Comparison of ENCODE assay signal across 15 cellular contexts in the genomic region with DNA sequence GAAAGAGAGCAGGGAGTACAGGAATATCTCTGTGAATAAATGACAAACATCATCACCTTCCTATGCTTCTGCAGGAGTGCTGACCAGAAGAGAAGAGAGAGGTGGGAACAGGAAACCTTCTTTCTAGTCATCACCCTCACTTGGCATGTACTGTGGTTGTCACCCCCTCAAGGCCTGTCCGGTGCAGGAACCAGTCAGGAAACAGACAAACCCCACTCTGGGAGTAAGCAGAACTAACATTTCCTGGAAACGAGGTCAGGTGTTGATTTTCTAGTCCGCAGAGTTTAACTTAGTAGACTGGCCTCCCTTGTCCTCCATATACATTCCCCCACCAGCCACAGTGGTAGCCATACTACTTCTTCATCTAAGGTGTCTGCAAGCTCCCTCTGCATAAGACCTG.
DNase-seq lines count a peak whose midpoint lies in the region; ATAC-seq lines count a peak whose summit lies in the region.
"Had no signal": no experiment of that assay in that cellular context is flagged by ENCODE, and none has a peak within 500 bp of the region (broad histone marks: within the 10 kb centered on the region; RNA-seq: fewer than 3 reads in every experiment).

No MANE protein-coding gene starts in this region.

- H3K4me3 Mint-ChIP-seq in activated naive CD8-positive, alpha-beta T cell treated with anti-CD3 and anti-CD28 coated beads, Interleukin-2, amount 10 ng/mL, durations not matched to agents 7 days and 5 days: peak overlapping the region; percentile 64
- no peak overlapping the region for H3K4me3 Mint-ChIP-seq in activated naive CD8-positive, alpha-beta T cell treated with anti-CD3 and anti-CD28 coated beads for 36 hours
- peak overlapping the region; percentile 76 to 84 (median 82) for H3K4me3 Mint-ChIP-seq in immature natural killer cell
- H3K4me3 Mint-ChIP-seq: CD4-positive, CD25-positive, alpha-beta regulatory T cell had no signal

- H3K27ac Mint-ChIP-seq in activated naive CD8-positive, alpha-beta T cell treated with anti-CD3 and anti-CD28 coated beads, Interleukin-2, amount 10 ng/mL, durations not matched to agents 7 days and 5 days: peak overlapping the region; percentile 73
- H3K27ac Mint-ChIP-seq in activated naive CD8-positive, alpha-beta T cell treated with anti-CD3 and anti-CD28 coated beads for 36 hours: no peak overlapping the region
- peak overlapping the region in 5 of 6 donors; percentile 83 to 93 (median 89) for H3K27ac Mint-ChIP-seq in immature natural killer cell
- H3K27ac Mint-ChIP-seq: CD4-positive, CD25-positive, alpha-beta regulatory T cell had no signal

- no peaks in the 10 kb centered on the region for H3K9me3 ChIP-seq in HAP-1
- H3K9me3 ChIP-seq: MG63 had no signal

- peaks cover 4% of the 10 kb centered on the region for H3K27me3 Mint-ChIP-seq in activated naive CD8-positive, alpha-beta T cell treated with anti-CD3 and anti-CD28 coated beads, Interleukin-2, amount 10 ng/mL, durations not matched to agents 7 days and 5 days
- H3K27me3 Mint-ChIP-seq in activated naive CD8-positive, alpha-beta T cell treated with anti-CD3 and anti-CD28 coated beads for 36 hours: no peaks in the 10 kb centered on the region
- peaks cover 0 to 5% (median 0%) of the 10 kb centered on the region in 3 donors for H3K27me3 Mint-ChIP-seq in immature natural killer cell (ENCODE audit: low read depth in 3 of 3)
- H3K27me3 Mint-ChIP-seq: CD4-positive, CD25-positive, alpha-beta regulatory T cell had no signal

- H3K9me3 Mint-ChIP-seq in activated naive CD8-positive, alpha-beta T cell treated with anti-CD3 and anti-CD28 coated beads, Interleukin-2, amount 10 ng/mL, durations not matched to agents 7 days and 5 days: peaks cover 2% of the 10 kb centered on the region
- H3K9me3 Mint-ChIP-seq in activated naive CD8-positive, alpha-beta T cell treated with anti-CD3 and anti-CD28 coated beads for 36 hours: no peaks in the 10 kb centered on the region
- no peaks in the 10 kb centered on the region for H3K9me3 Mint-ChIP-seq in immature natural killer cell
- H3K9me3 Mint-ChIP-seq: CD4-positive, CD25-positive, alpha-beta regulatory T cell had no signal

- in situ Hi-C loops in HAP-1 (cut with MboI; ENCODE audit: low sequenced_read_pairs): no loop called here

- H3K36me3 Mint-ChIP-seq in activated naive CD8-positive, alpha-beta T cell treated with anti-CD3 and anti-CD28 coated beads, Interleukin-2, amount 10 ng/mL, durations not matched to agents 7 days and 5 days: peaks cover 2% of the 10 kb centered on the region
- no peaks in the 10 kb centered on the region for H3K36me3 Mint-ChIP-seq in activated naive CD8-positive, alpha-beta T cell treated with anti-CD3 and anti-CD28 coated beads for 36 hours
- H3K36me3 Mint-ChIP-seq in immature natural killer cell: no peaks in the 10 kb centered on the region
- H3K36me3 Mint-ChIP-seq: CD4-positive, CD25-positive, alpha-beta regulatory T cell had no signal

- H3K4me3 ChIP-seq in HAP-1: no peak overlapping the region

- H3K4me1 ChIP-seq in HAP-1: no peaks in the 10 kb centered on the region

- peak; percentile 41 for DNase-seq in activated naive CD8-positive, alpha-beta T cell treated with anti-CD3 and anti-CD28 coated beads, Interleukin-2, amount 10 ng/mL, durations not matched to agents 7 days and 5 days
- no peak for DNase-seq in activated naive CD8-positive, alpha-beta T cell treated with anti-CD3 and anti-CD28 coated beads for 36 hours
- DNase-seq in UCSD-AML1 (lab: John Stamatoyannopoulos, UW; ENCODE audit: unreplicated experiment) (peak; percentile 67), immature natural killer cell (peak; percentile 69 to 76 (median 75)), HAP-1 (ENCODE audit: low spot score in 2 of 2) (no peak), inferior parietal cortex (ENCODE audit: extremely low spot score) (no peak), SW 1271 (lab: John Stamatoyannopoulos, UW) (no peak)
- DNase-seq: DMS53, H7, MG63, NCI-H1092, NCI-H510A, NCI-H774 had no signal

- no peaks in the 10 kb centered on the region for H3K36me3 ChIP-seq in HAP-1 (replicated peaks)
- H3K36me3 ChIP-seq: MG63 had no signal

- H3K4me1 Mint-ChIP-seq in activated naive CD8-positive, alpha-beta T cell treated with anti-CD3 and anti-CD28 coated beads, Interleukin-2, amount 10 ng/mL, durations not matched to agents 7 days and 5 days: peaks cover 38% of the 10 kb centered on the region
- no peaks in the 10 kb centered on the region for H3K4me1 Mint-ChIP-seq in activated naive CD8-positive, alpha-beta T cell treated with anti-CD3 and anti-CD28 coated beads for 36 hours
- H3K4me1 Mint-ChIP-seq in immature natural killer cell: peaks cover 0 to 64% of the 10 kb centered on the region in 2 donors
- H3K4me1 Mint-ChIP-seq: CD4-positive, CD25-positive, alpha-beta regulatory T cell had no signal

- peak; percentile 91 for ATAC-seq in activated naive CD8-positive, alpha-beta T cell treated with anti-CD3 and anti-CD28 coated beads, Interleukin-2, amount 10 ng/mL, durations not matched to agents 7 days and 5 days (ENCODE audit: low read depth)
- ATAC-seq: HepG2 had no signal

- H3K27me3 ChIP-seq in HAP-1 (ENCODE audit: low read depth): no peaks in the 10 kb centered on the region
- H3K27me3 ChIP-seq: MG63 had no signal

- POLR2A ChIA-PET in activated naive CD8-positive, alpha-beta T cell treated with anti-CD3 and anti-CD28 coated beads, Interleukin-2, amount 10 ng/mL, durations not matched to agents 7 days and 5 days (lab: Charles Lee): no interaction called here

Comparison
In these comparisons a context has a peak if more than half of its experiments do, and no peak if none do; other contexts are left out.
1. DNase-seq: peak in activated naive CD8-positive, alpha-beta T cell treated with anti-CD3 and anti-CD28 coated beads, Interleukin-2, amount 10 ng/mL, durations not matched to agents 7 days and 5 days (single experiment), UCSD-AML1 (single experiment) and immature natural killer cell (3 of 3); none in activated naive CD8-positive, alpha-beta T cell treated with anti-CD3 and anti-CD28 coated beads for 36 hours (single experiment), HAP-1 (0 of 2), inferior parietal cortex (single experiment) and SW 1271 (0 of 2).